ENCODE assay signal across 8 cellular contexts in the genomic region with DNA sequence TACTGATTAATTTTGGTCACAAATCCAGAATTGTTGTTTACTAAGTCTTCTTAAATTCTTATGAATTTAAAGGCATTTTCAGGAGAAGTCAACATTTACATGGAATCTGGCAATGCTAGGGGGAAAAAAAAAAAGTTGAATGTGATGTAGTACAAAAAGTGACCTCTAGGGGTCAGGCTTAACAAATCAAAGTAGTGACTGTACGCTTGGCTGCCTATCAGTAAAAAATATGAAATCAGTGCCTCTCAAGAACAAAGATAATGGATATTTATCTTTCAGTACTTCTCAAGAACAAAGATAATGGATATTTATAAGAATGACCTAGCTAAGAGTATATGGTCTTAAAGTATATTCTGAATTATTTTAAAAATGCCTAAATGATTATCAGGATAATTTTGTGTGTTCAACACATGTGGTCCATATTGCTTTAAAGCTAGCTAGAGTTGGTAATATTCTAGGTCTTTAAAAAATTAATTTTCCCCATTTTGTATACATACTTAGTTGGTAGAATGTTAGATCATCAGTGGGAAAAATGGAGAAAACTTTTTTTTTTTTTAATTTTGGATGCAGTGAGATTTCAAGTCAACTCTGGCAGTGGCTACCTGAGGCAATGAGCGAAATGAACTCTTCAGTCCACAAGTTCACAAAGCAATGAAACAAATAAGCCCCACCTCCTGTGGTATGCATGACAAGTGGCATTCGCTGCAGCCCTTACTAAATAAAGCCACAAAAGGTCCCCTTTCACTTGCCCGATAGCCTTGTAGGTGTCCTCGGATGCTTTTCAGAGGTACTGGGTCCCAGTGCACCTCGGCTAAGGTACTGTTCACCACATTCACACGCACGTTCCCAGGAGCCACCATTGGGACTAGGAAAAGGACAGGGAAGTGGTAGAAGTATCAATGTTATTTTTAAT. TPM values are rescaled to one million over a fixed set of nuclear protein-coding genes. Genes with fewer than 3 reads are reported as not detected.
DNase-seq lines count a peak whose midpoint lies in the region; ATAC-seq and TF ChIP-seq lines count a peak whose summit lies in the region.

No MANE protein-coding gene starts in this region.

- DNase-seq in GM10266 (ENCODE audit: extremely low spot score) (peak; percentile 41), HS-27A (ENCODE audit: low read depth) (peak; percentile 15), NCI-H82 (lab: John Stamatoyannopoulos, UW) (peak; percentile 74), chondrocyte (ENCODE audit: low spot score) (no peak), left lung (no peak)
- no peak for DNase-seq in activated CD8-positive, alpha-beta memory T cell treated with anti-CD3 and anti-CD28 coated beads, Interleukin-2, amount 50 U/mL, for 4 hours
- DNase-seq in activated CD4-positive, CD25-positive, alpha-beta regulatory T cell (lab: John Stamatoyannopoulos, UW): no peak
- no peak for DNase-seq in effector CD4-positive, alpha-beta T cell

- H3K4me3 Mint-ChIP-seq in chondrocyte (ENCODE audit: unreplicated experiment): no peak overlapping the region

- peak; percentile 83 for ATAC-seq in left lung

- no peaks in the 10 kb centered on the region for H3K27me3 ChIP-seq in left lung

- peaks cover 6% of the 10 kb centered on the region for H3K27me3 Mint-ChIP-seq in chondrocyte (ENCODE audit: low read depth)

- no peaks in the 10 kb centered on the region for H3K9me3 ChIP-seq in left lung

- TF ChIP-seq CTCF in GM10266 (IDR thresholded peaks at IDR 0.05; ENCODE audit: control insufficient read depth, insufficient read depth, low read depth, missing control alignments) (peak; percentile 60), chondrocyte (IDR thresholded peaks at IDR 0.05) (peak; percentile 91), left lung (IDR thresholded peaks at IDR 0.05) (peak; percentile 66 to 68)

- H3K36me3 Mint-ChIP-seq in chondrocyte (ENCODE audit: low read depth): peaks cover 7% of the 10 kb centered on the region

- H3K4me1 ChIP-seq in left lung: no peaks in the 10 kb centered on the region

- H3K9me3 Mint-ChIP-seq in chondrocyte (ENCODE audit: low read depth): no peaks in the 10 kb centered on the region

- H3K36me3 ChIP-seq in left lung: no peaks in the 10 kb centered on the region

- no peak overlapping the region for H3K4me3 ChIP-seq in left lung

- no peak overlapping the region for H3K27ac Mint-ChIP-seq in chondrocyte (ENCODE audit: unreplicated experiment)

- no peak overlapping the region for H3K27ac ChIP-seq in left lung

- no peaks in the 10 kb centered on the region for H3K4me1 Mint-ChIP-seq in chondrocyte (ENCODE audit: low read depth)

- intact Hi-C loops in left lung (cut with DNase I): loop anchor here in 1 of 2 donors (10.0 kb wide), 2 partner anchors 283 to 313 kb away; no protein-coding TSS in a partner anchor

RNA-seq across cellular contexts. Expression of a gene that starts 51.2 kb away (rescaled TPM):
- total RNA-seq in chondrocyte (0.15 TPM in 1 of 3 replicates, not detected in the others), left lung (under 1 TPM in 1 of 2 donors, not detected in 1; 0.37 TPM)

Comparison
In these comparisons a context has a peak if more than half of its experiments do, and no peak if none do; other contexts are left out.
1. DNase-seq: peak in GM10266 (single experiment), HS-27A (single experiment) and NCI-H82 (single experiment); none in chondrocyte (single experiment), left lung (0 of 2), activated CD8-positive, alpha-beta memory T cell treated with anti-CD3 and anti-CD28 coated beads, Interleukin-2, amount 50 U/mL, for 4 hours (single experiment), activated CD4-positive, CD25-positive, alpha-beta regulatory T cell (0 of 4) and effector CD4-positive, alpha-beta T cell (single experiment).
2. Peak in every context shown above with its lines, with median percentiles within 50 percentile points of each other: CTCF ChIP-seq.